In the genomic region with DNA sequence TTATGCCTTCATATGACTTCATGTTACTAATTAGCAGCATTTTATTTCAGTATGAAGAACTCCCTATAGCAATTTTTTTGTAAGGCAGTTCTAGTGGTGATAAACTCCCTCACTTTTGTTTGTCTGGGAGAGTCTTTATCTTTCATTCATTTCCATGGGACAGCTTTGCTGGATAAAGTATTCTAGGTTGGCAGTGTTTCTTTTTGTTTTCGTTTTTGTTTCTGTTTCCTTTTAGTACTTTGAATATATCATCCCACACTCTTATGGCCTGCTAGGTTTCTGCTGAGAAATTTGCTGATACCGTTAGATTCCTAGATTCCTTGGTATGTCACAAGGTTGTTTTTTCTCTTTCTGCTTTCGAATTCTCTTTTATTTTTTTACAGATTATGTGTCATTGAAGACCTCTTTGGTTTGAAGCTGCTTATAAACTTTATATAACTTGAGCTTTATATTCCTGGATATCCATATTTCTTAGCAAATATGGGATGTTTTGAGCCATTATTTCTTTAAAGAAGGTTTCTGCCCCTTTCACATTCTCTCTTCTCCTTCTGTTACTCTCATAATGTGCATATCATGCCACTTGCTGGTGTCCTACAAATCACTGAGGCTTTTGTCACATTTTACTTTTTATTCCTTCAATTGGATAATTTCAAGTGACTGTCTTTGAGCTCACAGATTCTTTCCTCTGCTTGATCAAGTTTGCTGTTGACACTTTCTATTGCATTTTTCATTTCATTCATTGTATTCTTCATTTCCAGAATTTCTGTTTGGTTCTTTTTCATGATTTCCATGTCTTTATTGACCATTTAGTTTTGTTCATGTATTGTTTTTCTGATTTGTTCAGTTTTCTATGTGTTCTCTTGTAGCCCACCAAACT, we compare ENCODE assay signal across 1 cellular context.
A peak's percentile ranks its signal among the peaks of the same experiment; 100 is the strongest.
TF ChIP-seq lines count a peak whose summit lies in the region.

No MANE protein-coding gene starts in this region.

TF ChIP-seq in HepG2, 621 proteins besides CTCF, POLR2A, EP300 and RAD21:
- TF ChIP-seq, protein P1, sequence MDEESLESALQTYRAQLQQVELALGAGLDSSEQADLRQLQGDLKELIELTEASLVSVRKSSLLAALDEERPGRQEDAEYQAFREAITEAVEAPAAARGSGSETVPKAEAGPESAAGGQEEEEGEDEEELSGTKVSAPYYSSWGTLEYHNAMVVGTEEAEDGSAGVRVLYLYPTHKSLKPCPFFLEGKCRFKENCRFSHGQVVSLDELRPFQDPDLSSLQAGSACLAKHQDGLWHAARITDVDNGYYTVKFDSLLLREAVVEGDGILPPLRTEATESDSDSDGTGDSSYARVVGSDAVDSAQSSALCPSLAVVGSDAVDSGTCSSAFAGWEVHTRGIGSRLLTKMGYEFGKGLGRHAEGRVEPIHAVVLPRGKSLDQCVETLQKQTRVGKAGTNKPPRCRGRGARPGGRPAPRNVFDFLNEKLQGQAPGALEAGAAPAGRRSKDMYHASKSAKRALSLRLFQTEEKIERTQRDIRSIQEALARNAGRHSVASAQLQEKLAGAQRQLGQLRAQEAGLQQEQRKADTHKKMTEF (CRISPR knock-in tag; IDR thresholded peaks at IDR 0.05) = no peak
- TF ChIP-seq ZNF136 (CRISPR knock-in tag; IDR thresholded peaks at IDR 0.05; ENCODE audit: low read depth) (peak; percentile 99), ZNF160 (CRISPR knock-in tag; IDR thresholded peaks at IDR 0.05) (peak; percentile 100), TOPORS (CRISPR knock-in tag; IDR thresholded peaks at IDR 0.05) (0 out of 2 replicates have a peak, but pooled peaks have one; percentile 34)
